8 cellular contexts compared by ENCODE assay signal in the genomic region with DNA sequence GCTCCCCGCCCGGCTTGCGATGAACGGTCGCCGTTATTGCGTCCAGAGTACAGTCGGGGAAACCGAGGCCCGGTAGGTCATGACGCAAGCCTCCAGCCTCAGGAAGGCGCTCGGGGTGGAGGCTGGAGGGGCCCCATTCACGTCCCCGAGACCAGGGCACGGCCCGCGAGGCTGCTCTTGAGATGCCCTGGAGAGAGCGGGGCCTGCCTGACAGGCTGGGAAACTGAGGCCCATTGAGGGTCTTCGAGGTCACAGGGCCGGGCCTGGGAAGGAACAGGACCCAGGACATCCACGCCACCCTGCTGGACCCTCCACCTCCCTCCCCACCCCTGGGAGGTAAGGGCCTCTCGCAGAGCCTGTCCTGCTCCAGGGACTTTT. TPM values are rescaled to one million over a fixed set of nuclear protein-coding genes. Genes with fewer than 3 reads are reported as not detected.
A peak's percentile ranks its signal among the peaks of the same experiment; 100 is the strongest.
DNase-seq lines count a peak whose midpoint lies in the region; ATAC-seq and TF ChIP-seq lines count a peak whose summit lies in the region.

No MANE protein-coding gene starts in this region.

- H2AFZ ChIP-seq in OCI-LY3 (ENCODE audit: low read depth, low read length), result peak overlapping the region; percentile 18; the same call in 1 of the 2 replicates
- peak overlapping the region; percentile 87 for H2AFZ ChIP-seq in parathyroid adenoma

- TF ChIP-seq EP300 in esophagus muscularis mucosa (IDR thresholded peaks at IDR 0.05), result no peak

- H3K27ac ChIP-seq in OCI-LY3 (ENCODE audit: low read length) (peak overlapping the region; percentile 80), esophagus muscularis mucosa (replicated peaks in 1 of 4) (peak overlapping the region; percentile 87 to 95 (median 93)), parathyroid adenoma (peak overlapping the region; percentile 83)

- H3K27me3 ChIP-seq in OCI-LY3 (ENCODE audit: low read depth, low read length), result no peaks in the 10 kb centered on the region
- no peaks in the 10 kb centered on the region for H3K27me3 ChIP-seq in esophagus muscularis mucosa
- H3K27me3 ChIP-seq in parathyroid adenoma (ENCODE audit: control insufficient read depth, insufficient read depth, low read length), result no peaks in the 10 kb centered on the region

- H3K4me1 ChIP-seq in OCI-LY3 (ENCODE audit: low read length), result peaks cover 11% of the 10 kb centered on the region
- H3K4me1 ChIP-seq in esophagus muscularis mucosa, result peaks cover 44 to 62% (median 49%) of the 10 kb centered on the region in 4 donors
- H3K4me1 ChIP-seq in parathyroid adenoma, result peaks cover 4% of the 10 kb centered on the region

- 0% methylated on average over 4 of the region's 23 CpGs for WGBS in esophagus muscularis mucosa

- peaks cover 16% of the 10 kb centered on the region for H3K36me3 ChIP-seq in OCI-LY3 (replicated peaks; ENCODE audit: low read depth, low read length)
- H3K36me3 ChIP-seq in esophagus muscularis mucosa, result peaks cover 12 to 32% (median 15%) of the 10 kb centered on the region in 4 donors
- H3K36me3 ChIP-seq in parathyroid adenoma (ENCODE audit: control insufficient read depth, insufficient read depth, low read length), result no peaks in the 10 kb centered on the region

- ATAC-seq in GM19397 (IDR thresholded peaks at IDR 0.05; ENCODE audit: unreplicated experiment) (peak; percentile 13), HG02938 (IDR thresholded peaks at IDR 0.05; ENCODE audit: unreplicated experiment) (no peak)

- intact Hi-C loops in esophagus muscularis mucosa (cut with DNase I), result no loop called here

- no peak for TF ChIP-seq POLR2A in esophagus muscularis mucosa (IDR thresholded peaks at IDR 0.05; ENCODE audit: low read depth)

- TF ChIP-seq CTCF in OCI-LY3 (IDR thresholded peaks at IDR 0.05; ENCODE audit: low read depth, low read length), result no peak
- TF ChIP-seq CTCF in esophagus muscularis mucosa (IDR thresholded peaks at IDR 0.05), result no peak
- no peak for TF ChIP-seq CTCF in parathyroid adenoma (IDR thresholded peaks at IDR 0.05)
- no peak for TF ChIP-seq CTCF in GM20000 (IDR thresholded peaks at IDR 0.05; ENCODE audit: extremely low read depth, missing control alignments)

- DNase-seq in esophagus muscularis mucosa (ENCODE audit: extremely low spot score), result no peak
- DNase-seq in GM20000 (ENCODE audit: low spot score), result no peak
- no peak for DNase-seq in SK-N-DZ (ENCODE audit: low spot score)
- no peak for DNase-seq in NCI-H146 treated with DMSO at 0.1 percent for 48 hours (lab: John Stamatoyannopoulos, UW; ENCODE audit: unreplicated experiment)

- H3K79me2 ChIP-seq in OCI-LY3 (ENCODE audit: low read length) (peaks cover 38% of the 10 kb centered on the region), parathyroid adenoma (peaks cover 22% of the 10 kb centered on the region)

- peak overlapping the region; percentile 80 for H3K9ac ChIP-seq in OCI-LY3 (ENCODE audit: low read length)
- H3K9ac ChIP-seq in parathyroid adenoma, result peak overlapping the region; percentile 75

- H4K20me1 ChIP-seq in OCI-LY3 (ENCODE audit: insufficient read depth, low read length), result no peaks in the 10 kb centered on the region

- peak overlapping the region; percentile 91 for H3K4me3 ChIP-seq in OCI-LY3 (ENCODE audit: low read length)
- peak overlapping the region; percentile 72 to 99 (median 90) for H3K4me3 ChIP-seq in esophagus muscularis mucosa
- peak overlapping the region; percentile 83 for H3K4me3 ChIP-seq in parathyroid adenoma (ENCODE audit: low read depth, low read length)

- H3K4me2 ChIP-seq in OCI-LY3 (ENCODE audit: low read length), result peak overlapping the region; percentile 89
- H3K4me2 ChIP-seq in parathyroid adenoma (ENCODE audit: low read length), result peak overlapping the region; percentile 71

- H3K9me3 ChIP-seq in OCI-LY3 (ENCODE audit: insufficient read depth, low read length) (no peaks in the 10 kb centered on the region), esophagus muscularis mucosa (no peaks in the 10 kb centered on the region), parathyroid adenoma (ENCODE audit: control insufficient read depth, low read length) (no peaks in the 10 kb centered on the region)

RNA-seq across cellular contexts. Expression of a gene that starts 0.4 kb away (rescaled TPM):
- total RNA-seq in esophagus muscularis mucosa, result 100 to 1,000 TPM in 1 of 4 donors, 10 to 100 TPM in 3; 85.6 to 110 (median 89.4) TPM
- polyA plus RNA-seq in SK-N-DZ (2014; cell fraction: cytosol; rRNA removed), result 265 and 282 TPM in 2 replicates
- polyA plus RNA-seq in SK-N-DZ (2014; cell fraction: nucleus; rRNA removed), result 151 and 255 TPM in 2 replicates

RNA-seq across cellular contexts. Expression of a gene that starts 17.3 kb away (rescaled TPM):
- total RNA-seq in esophagus muscularis mucosa, result 10 to 100 TPM in 3 of 4 donors, 1 to 10 TPM in 1; 5.8 to 13.4 (median 11.9) TPM
- 103 and 115 TPM in 2 replicates for polyA plus RNA-seq in SK-N-DZ (2014; cell fraction: cytosol; rRNA removed)
- polyA plus RNA-seq in SK-N-DZ (2014; cell fraction: nucleus; rRNA removed), result 76.5 and 79.9 TPM in 2 replicates

RNA-seq across cellular contexts. Expression of a gene that starts 23.3 kb away (rescaled TPM):
- total RNA-seq in esophagus muscularis mucosa, result 10 to 100 TPM; 44.9 to 79.4 (median 52.9) TPM
- 169 and 201 TPM in 2 replicates for polyA plus RNA-seq in SK-N-DZ (2014; cell fraction: cytosol; rRNA removed)
- polyA plus RNA-seq in SK-N-DZ (2014; cell fraction: nucleus; rRNA removed), result 133 and 197 TPM in 2 replicates

RNA-seq across cellular contexts. Expression of a gene that starts 54.1 kb away (rescaled TPM):
- total RNA-seq in esophagus muscularis mucosa, result 1,000 to 10,000 TPM; 1,297 to 2,978 (median 2,171) TPM
- polyA plus RNA-seq in SK-N-DZ (2014; cell fraction: cytosol; rRNA removed), result 4,048 and 6,099 TPM in 2 replicates
- polyA plus RNA-seq in SK-N-DZ (2014; cell fraction: nucleus; rRNA removed), result 3,447 and 8,602 TPM in 2 replicates
